ENCODE assay signal across 9 cellular contexts in genomic region chr13:65966991-65967451, GRCh38.
DNase-seq lines count a peak whose midpoint lies in the region; ATAC-seq and TF ChIP-seq lines count a peak whose summit lies in the region.
"Had no signal": no experiment of that assay in that cellular context is flagged by ENCODE, and none has a peak within 500 bp of the region (broad histone marks: within the 10 kb centered on the region; RNA-seq: fewer than 3 reads in every experiment).

No MANE protein-coding gene starts in this region.

- DNase-seq in D341Med (ENCODE audit: low spot score): peak; percentile 37
- DNase-seq in HuH-7.5 (ENCODE audit: low spot score): peak; percentile 4
- DNase-seq in iPS-NIHi11 (ENCODE audit: low spot score): peak; percentile 47
- no peak for DNase-seq in sciatic nerve (ENCODE audit: low spot score)
- DNase-seq in activated naive CD4-positive, alpha-beta T cell treated with anti-CD3 and anti-CD28 coated beads, Interleukin-2, amount 10 ng/mL, durations not matched to agents 7 days and 5 days: no peak
- DNase-seq: T-helper 17 cell had no signal

- H4K20me1 ChIP-seq in SU-DHL-6 (ENCODE audit: low read depth, low read length): no peaks in the 10 kb centered on the region

- H3K9me2 ChIP-seq in SU-DHL-6 (replicated peaks; ENCODE audit: insufficient read depth, low read length): no peaks in the 10 kb centered on the region

- no peaks in the 10 kb centered on the region for H3K79me2 ChIP-seq in SU-DHL-6 (ENCODE audit: insufficient read depth, low read length)

- CTCF ChIA-PET in activated naive CD4-positive, alpha-beta T cell treated with anti-CD3 and anti-CD28 coated beads, Interleukin-2, amount 10 ng/mL, durations not matched to agents 7 days and 5 days (lab: Charles Lee): no interaction called here

- no peak overlapping the region for H3K27ac ChIP-seq in SU-DHL-6 (ENCODE audit: low read depth, low read length)

- H3K4me2 ChIP-seq in SU-DHL-6 (ENCODE audit: low read depth, low read length, poor library complexity, severe bottlenecking): no peak overlapping the region

- H3K4me3 Mint-ChIP-seq in activated naive CD4-positive, alpha-beta T cell treated with anti-CD3 and anti-CD28 coated beads, Interleukin-2, amount 10 ng/mL, durations not matched to agents 7 days and 5 days: no peak overlapping the region
- H3K4me3 Mint-ChIP-seq in stimulated activated memory B cell treated with anti-CD40 and anti-IgM and Interleukin-4, amounts not matched to agents 10 μg/mL and 1 μg/mL and 100 μg/mL, for 72 hours: no peak overlapping the region
- H3K4me3 Mint-ChIP-seq: T-helper 17 cell had no signal

- H3K4me3 ChIP-seq in SU-DHL-6 (ENCODE audit: insufficient read depth, low read length, poor library complexity, severe bottlenecking): no peak overlapping the region

- intact Hi-C loops in sciatic nerve (cut with DNase I): no loop called here

- no peaks in the 10 kb centered on the region for H3K27me3 Mint-ChIP-seq in activated naive CD4-positive, alpha-beta T cell treated with anti-CD3 and anti-CD28 coated beads, Interleukin-2, amount 10 ng/mL, durations not matched to agents 7 days and 5 days
- H3K27me3 Mint-ChIP-seq in stimulated activated memory B cell treated with anti-CD40 and anti-IgM and Interleukin-4, amounts not matched to agents 10 μg/mL and 1 μg/mL and 100 μg/mL, for 72 hours: no peaks in the 10 kb centered on the region
- H3K27me3 Mint-ChIP-seq: T-helper 17 cell had no signal

- H3F3A ChIP-seq in SU-DHL-6 (ENCODE audit: insufficient read depth): 0 out of 2 replicates have a peak, but pooled peaks cover 2% of the 10 kb centered on the region

- H3K9ac ChIP-seq in SU-DHL-6 (ENCODE audit: low read length): no peak overlapping the region

- TF ChIP-seq CTCF in SU-DHL-6 (IDR thresholded peaks at IDR 0.05; ENCODE audit: insufficient read depth, low read length, poor library complexity, severe bottlenecking): peak; percentile 34

- H3K27me3 ChIP-seq in SU-DHL-6 (ENCODE audit: low read length): no peaks in the 10 kb centered on the region

- ATAC-seq in sciatic nerve (no peak), HG02840 (IDR thresholded peaks at IDR 0.05; ENCODE audit: low FRiP score, unreplicated experiment) (no peak)
- no peak for ATAC-seq in stimulated activated memory B cell treated with anti-CD40 and anti-IgM and Interleukin-4, amounts not matched to agents 10 μg/mL and 1 μg/mL and 100 μg/mL, for 72 hours
- ATAC-seq: T-helper 17 cell had no signal

- no peaks in the 10 kb centered on the region for H3K4me1 Mint-ChIP-seq in activated naive CD4-positive, alpha-beta T cell treated with anti-CD3 and anti-CD28 coated beads, Interleukin-2, amount 10 ng/mL, durations not matched to agents 7 days and 5 days
- H3K4me1 Mint-ChIP-seq in stimulated activated memory B cell treated with anti-CD40 and anti-IgM and Interleukin-4, amounts not matched to agents 10 μg/mL and 1 μg/mL and 100 μg/mL, for 72 hours: no peaks in the 10 kb centered on the region
- H3K4me1 Mint-ChIP-seq: T-helper 17 cell had no signal

- no peaks in the 10 kb centered on the region for H3K36me3 ChIP-seq in SU-DHL-6 (ENCODE audit: low read length)

- H3K36me3 Mint-ChIP-seq in activated naive CD4-positive, alpha-beta T cell treated with anti-CD3 and anti-CD28 coated beads, Interleukin-2, amount 10 ng/mL, durations not matched to agents 7 days and 5 days: no peaks in the 10 kb centered on the region
- no peaks in the 10 kb centered on the region for H3K36me3 Mint-ChIP-seq in stimulated activated memory B cell treated with anti-CD40 and anti-IgM and Interleukin-4, amounts not matched to agents 10 μg/mL and 1 μg/mL and 100 μg/mL, for 72 hours

- H3K9me3 Mint-ChIP-seq in activated naive CD4-positive, alpha-beta T cell treated with anti-CD3 and anti-CD28 coated beads, Interleukin-2, amount 10 ng/mL, durations not matched to agents 7 days and 5 days: peaks cover 4% of the 10 kb centered on the region
- H3K9me3 Mint-ChIP-seq in stimulated activated memory B cell treated with anti-CD40 and anti-IgM and Interleukin-4, amounts not matched to agents 10 μg/mL and 1 μg/mL and 100 μg/mL, for 72 hours: peaks cover 4% of the 10 kb centered on the region

- no peaks in the 10 kb centered on the region for H3K9me3 ChIP-seq in SU-DHL-6 (ENCODE audit: insufficient read depth, low read length)

- H2AFZ ChIP-seq in SU-DHL-6 (ENCODE audit: low read depth, low read length, severe bottlenecking): peak overlapping the region; percentile 83

- H3K27ac Mint-ChIP-seq in activated naive CD4-positive, alpha-beta T cell treated with anti-CD3 and anti-CD28 coated beads, Interleukin-2, amount 10 ng/mL, durations not matched to agents 7 days and 5 days: no peak overlapping the region
- no peak overlapping the region for H3K27ac Mint-ChIP-seq in stimulated activated memory B cell treated with anti-CD40 and anti-IgM and Interleukin-4, amounts not matched to agents 10 μg/mL and 1 μg/mL and 100 μg/mL, for 72 hours
- H3K27ac Mint-ChIP-seq: T-helper 17 cell had no signal

Comparison
In these comparisons a context has a peak if more than half of its experiments do, and no peak if none do; other contexts are left out.
1. DNase-seq: peak in D341Med (single experiment), HuH-7.5 (single experiment) and iPS-NIHi11 (single experiment); none in sciatic nerve (single experiment) and activated naive CD4-positive, alpha-beta T cell treated with anti-CD3 and anti-CD28 coated beads, Interleukin-2, amount 10 ng/mL, durations not matched to agents 7 days and 5 days (single experiment).